Comparison of ENCODE assay signal across 1 cellular context in the genomic region with DNA sequence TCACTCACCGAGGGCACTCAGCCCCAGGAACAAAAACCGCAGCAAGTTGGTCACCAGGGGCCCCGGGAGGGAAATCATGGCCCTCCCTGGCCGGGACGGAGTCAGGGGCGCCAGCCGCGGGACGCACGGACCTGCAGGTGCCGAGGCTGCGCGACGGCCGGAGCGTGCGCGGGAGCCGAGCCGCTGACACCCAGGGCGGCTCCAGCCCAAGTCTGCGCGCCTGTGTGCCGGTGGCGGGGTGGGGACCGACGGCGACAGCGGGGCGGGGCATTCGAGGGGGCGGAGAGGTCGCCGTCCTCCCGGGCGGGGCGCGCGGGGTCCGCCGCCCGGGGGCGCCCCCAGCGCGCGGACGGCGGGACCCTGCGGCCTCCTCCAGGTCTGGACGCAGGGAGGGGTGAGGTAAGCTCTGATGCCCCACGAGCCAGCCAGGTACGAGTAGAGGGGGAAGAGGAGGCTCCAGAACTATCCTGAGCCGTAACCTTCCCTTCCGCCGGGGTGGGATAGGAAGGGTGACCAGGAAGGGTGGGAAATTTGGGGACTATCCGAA.
TF ChIP-seq lines count a peak whose summit lies in the region.

A gene with protein sequence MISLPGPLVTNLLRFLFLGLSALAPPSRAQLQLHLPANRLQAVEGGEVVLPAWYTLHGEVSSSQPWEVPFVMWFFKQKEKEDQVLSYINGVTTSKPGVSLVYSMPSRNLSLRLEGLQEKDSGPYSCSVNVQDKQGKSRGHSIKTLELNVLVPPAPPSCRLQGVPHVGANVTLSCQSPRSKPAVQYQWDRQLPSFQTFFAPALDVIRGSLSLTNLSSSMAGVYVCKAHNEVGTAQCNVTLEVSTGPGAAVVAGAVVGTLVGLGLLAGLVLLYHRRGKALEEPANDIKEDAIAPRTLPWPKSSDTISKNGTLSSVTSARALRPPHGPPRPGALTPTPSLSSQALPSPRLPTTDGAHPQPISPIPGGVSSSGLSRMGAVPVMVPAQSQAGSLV (minus strand): TSS at position 214 of the 547 bp plus-strand sequence. CDS start 136 bp downstream, at position 78.

TF ChIP-seq in K562, 482 proteins besides CTCF, POLR2A, EP300 and RAD21 (continued from another document):
- TF ChIP-seq, protein P1, sequence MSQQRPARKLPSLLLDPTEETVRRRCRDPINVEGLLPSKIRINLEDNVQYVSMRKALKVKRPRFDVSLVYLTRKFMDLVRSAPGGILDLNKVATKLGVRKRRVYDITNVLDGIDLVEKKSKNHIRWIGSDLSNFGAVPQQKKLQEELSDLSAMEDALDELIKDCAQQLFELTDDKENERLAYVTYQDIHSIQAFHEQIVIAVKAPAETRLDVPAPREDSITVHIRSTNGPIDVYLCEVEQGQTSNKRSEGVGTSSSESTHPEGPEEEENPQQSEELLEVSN (IDR thresholded peaks at IDR 0.05; ENCODE audit: borderline replicate concordance in 1 of 2, extremely low read depth in 1 of 2, insufficient read depth in 1 of 2, insufficient read length in 1 of 2, low read depth in 1 of 2, low read length in 1 of 2, poor library complexity in 1 of 2, severe bottlenecking in 1 of 2) = peak; percentile 55 to 88
- TF ChIP-seq RAD51 (IDR thresholded peaks at IDR 0.05; ENCODE audit: borderline replicate concordance, low read depth) (no peak), MAZ (CRISPR knock-in tag; conservative IDR thresholded peaks at IDR 0.05 in 1 of 2, IDR thresholded peaks at IDR 0.05 in 1 of 2) (peak in 1 of 2 experiments; percentile 61; a peak in 2 of 4 replicates), CHD2 (IDR thresholded peaks at IDR 0.05; ENCODE audit: low read depth, low read length) (no peak), SMARCA5 (IDR thresholded peaks at IDR 0.05) (no peak), FOXK1 (CRISPR knock-in tag; IDR thresholded peaks at IDR 0.05; ENCODE audit: borderline replicate concordance) (no peak), JUN (IDR thresholded peaks at IDR 0.05; ENCODE audit: borderline replicate concordance, low read depth, low read length) (no peak), JUN (CRISPR knock-in tag; IDR thresholded peaks at IDR 0.05; ENCODE audit: borderline replicate concordance) (no peak), RBM15 (IDR thresholded peaks at IDR 0.05; ENCODE audit: insufficient read depth, low read length) (no peak), LCOR (CRISPR knock-in tag; IDR thresholded peaks at IDR 0.05) (no peak), MXI1 (IDR thresholded peaks at IDR 0.05; ENCODE audit: low read depth, low read length) (no peak), TEAD1 (CRISPR knock-in tag; IDR thresholded peaks at IDR 0.05) (peak in 1 of 2 experiments; percentile 18; a peak in 1 of 4 replicates), ZNF717 (CRISPR knock-in tag; IDR thresholded peaks at IDR 0.05) (no peak), TAL1 (IDR thresholded peaks at IDR 0.05) (no peak), TRIM24 (IDR thresholded peaks at IDR 0.05) (no peak), ZNF134 (CRISPR knock-in tag; conservative IDR thresholded peaks at IDR 0.05) (no peak), YY1 (IDR thresholded peaks at IDR 0.05; ENCODE audit: borderline replicate concordance in 1 of 3, control insufficient read depth in 1 of 3, extremely low read depth in 1 of 3, insufficient read depth in 3 of 3, insufficient read length in 1 of 3, insufficient replicate concordance in 2 of 3, low read depth in 1 of 3, low read length in 2 of 3) (no peak), BRD4 (IDR thresholded peaks at IDR 0.05) (no peak), ZNF274 (IDR thresholded peaks at IDR 0.05; ENCODE audit: borderline replicate concordance, low read depth, low read length) (no peak), POLR2H (tag; IDR thresholded peaks at IDR 0.05; ENCODE audit: low read depth) (no peak), ZNF143 (CRISPR knock-in tag; IDR thresholded peaks at IDR 0.05) (no peak), SMAD2 (IDR thresholded peaks at IDR 0.05; ENCODE audit: low read depth, low read length) (no peak), HNRNPK (IDR thresholded peaks at IDR 0.05; ENCODE audit: low read depth, low read length, poor library complexity, severe bottlenecking) (no peak), ZC3H4 (CRISPR knock-in tag; IDR thresholded peaks at IDR 0.05; ENCODE audit: borderline replicate concordance) (no peak), E2F3 (CRISPR knock-in tag; IDR thresholded peaks at IDR 0.05) (no peak), STAT5A (IDR thresholded peaks at IDR 0.05; ENCODE audit: borderline replicate concordance, low read length) (no peak), NFXL1 (CRISPR knock-in tag; IDR thresholded peaks at IDR 0.05) (no peak), ZNF124 (CRISPR knock-in tag; IDR thresholded peaks at IDR 0.05) (no peak), BHLHE40 (IDR thresholded peaks at IDR 0.05; ENCODE audit: low read length) (0 out of 2 replicates have a peak, but pooled peaks have one; percentile 5), POLR2G (IDR thresholded peaks at IDR 0.05; ENCODE audit: low read depth, low read length) (peak; percentile 64), ATF1 (CRISPR knock-in tag; IDR thresholded peaks at IDR 0.05) (no peak), ATF1 (tag; IDR thresholded peaks at IDR 0.05) (no peak), ILF3 (IDR thresholded peaks at IDR 0.05; ENCODE audit: borderline replicate concordance) (no peak), ZNF551 (CRISPR knock-in tag; IDR thresholded peaks at IDR 0.05) (no peak), SP1 (CRISPR knock-in tag; IDR thresholded peaks at IDR 0.05) (no peak), GATAD2A (IDR thresholded peaks at IDR 0.05) (no peak), CBX2 (IDR thresholded peaks at IDR 0.05; ENCODE audit: insufficient read depth, low read length, poor library complexity, severe bottlenecking) (no peak), ILK (tag; IDR thresholded peaks at IDR 0.05; ENCODE audit: borderline replicate concordance, low read depth) (no peak), ZNF785 (CRISPR knock-in tag; IDR thresholded peaks at IDR 0.05) (no peak), STAT5B (CRISPR knock-in tag; IDR thresholded peaks at IDR 0.05) (no peak), COPS2 (conservative IDR thresholded peaks at IDR 0.05) (no peak), ARHGAP35 (IDR thresholded peaks at IDR 0.05; ENCODE audit: partially characterized antibody) (no peak), HCFC1 (IDR thresholded peaks at IDR 0.05; ENCODE audit: low read depth, low read length) (no peak), NELFE (IDR thresholded peaks at IDR 0.05; ENCODE audit: insufficient read depth, insufficient read length) (no peak)
- TF ChIP-seq, protein P2, sequence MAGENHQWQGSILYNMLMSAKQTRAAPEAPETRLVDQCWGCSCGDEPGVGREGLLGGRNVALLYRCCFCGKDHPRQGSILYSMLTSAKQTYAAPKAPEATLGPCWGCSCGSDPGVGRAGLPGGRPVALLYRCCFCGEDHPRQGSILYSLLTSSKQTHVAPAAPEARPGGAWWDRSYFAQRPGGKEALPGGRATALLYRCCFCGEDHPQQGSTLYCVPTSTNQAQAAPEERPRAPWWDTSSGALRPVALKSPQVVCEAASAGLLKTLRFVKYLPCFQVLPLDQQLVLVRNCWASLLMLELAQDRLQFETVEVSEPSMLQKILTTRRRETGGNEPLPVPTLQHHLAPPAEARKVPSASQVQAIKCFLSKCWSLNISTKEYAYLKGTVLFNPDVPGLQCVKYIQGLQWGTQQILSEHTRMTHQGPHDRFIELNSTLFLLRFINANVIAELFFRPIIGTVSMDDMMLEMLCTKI (IDR thresholded peaks at IDR 0.05; ENCODE audit: partially characterized antibody) = no peak
- TF ChIP-seq, protein P3, sequence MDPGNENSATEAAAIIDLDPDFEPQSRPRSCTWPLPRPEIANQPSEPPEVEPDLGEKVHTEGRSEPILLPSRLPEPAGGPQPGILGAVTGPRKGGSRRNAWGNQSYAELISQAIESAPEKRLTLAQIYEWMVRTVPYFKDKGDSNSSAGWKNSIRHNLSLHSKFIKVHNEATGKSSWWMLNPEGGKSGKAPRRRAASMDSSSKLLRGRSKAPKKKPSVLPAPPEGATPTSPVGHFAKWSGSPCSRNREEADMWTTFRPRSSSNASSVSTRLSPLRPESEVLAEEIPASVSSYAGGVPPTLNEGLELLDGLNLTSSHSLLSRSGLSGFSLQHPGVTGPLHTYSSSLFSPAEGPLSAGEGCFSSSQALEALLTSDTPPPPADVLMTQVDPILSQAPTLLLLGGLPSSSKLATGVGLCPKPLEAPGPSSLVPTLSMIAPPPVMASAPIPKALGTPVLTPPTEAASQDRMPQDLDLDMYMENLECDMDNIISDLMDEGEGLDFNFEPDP (CRISPR knock-in tag; IDR thresholded peaks at IDR 0.05) = no peak
- TF ChIP-seq, protein P4, sequence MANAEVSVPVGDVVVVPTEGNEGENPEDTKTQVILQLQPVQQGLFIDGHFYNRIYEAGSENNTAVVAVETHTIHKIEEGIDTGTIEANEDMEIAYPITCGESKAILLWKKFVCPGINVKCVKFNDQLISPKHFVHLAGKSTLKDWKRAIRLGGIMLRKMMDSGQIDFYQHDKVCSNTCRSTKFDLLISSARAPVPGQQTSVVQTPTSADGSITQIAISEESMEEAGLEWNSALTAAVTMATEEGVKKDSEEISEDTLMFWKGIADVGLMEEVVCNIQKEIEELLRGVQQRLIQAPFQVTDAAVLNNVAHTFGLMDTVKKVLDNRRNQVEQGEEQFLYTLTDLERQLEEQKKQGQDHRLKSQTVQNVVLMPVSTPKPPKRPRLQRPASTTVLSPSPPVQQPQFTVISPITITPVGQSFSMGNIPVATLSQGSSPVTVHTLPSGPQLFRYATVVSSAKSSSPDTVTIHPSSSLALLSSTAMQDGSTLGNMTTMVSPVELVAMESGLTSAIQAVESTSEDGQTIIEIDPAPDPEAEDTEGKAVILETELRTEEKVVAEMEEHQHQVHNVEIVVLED (CRISPR knock-in tag; IDR thresholded peaks at IDR 0.05) = no peak
- TF ChIP-seq, protein P5, sequence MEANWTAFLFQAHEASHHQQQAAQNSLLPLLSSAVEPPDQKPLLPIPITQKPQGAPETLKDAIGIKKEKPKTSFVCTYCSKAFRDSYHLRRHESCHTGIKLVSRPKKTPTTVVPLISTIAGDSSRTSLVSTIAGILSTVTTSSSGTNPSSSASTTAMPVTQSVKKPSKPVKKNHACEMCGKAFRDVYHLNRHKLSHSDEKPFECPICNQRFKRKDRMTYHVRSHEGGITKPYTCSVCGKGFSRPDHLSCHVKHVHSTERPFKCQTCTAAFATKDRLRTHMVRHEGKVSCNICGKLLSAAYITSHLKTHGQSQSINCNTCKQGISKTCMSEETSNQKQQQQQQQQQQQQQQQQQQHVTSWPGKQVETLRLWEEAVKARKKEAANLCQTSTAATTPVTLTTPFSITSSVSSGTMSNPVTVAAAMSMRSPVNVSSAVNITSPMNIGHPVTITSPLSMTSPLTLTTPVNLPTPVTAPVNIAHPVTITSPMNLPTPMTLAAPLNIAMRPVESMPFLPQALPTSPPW (CRISPR knock-in tag; IDR thresholded peaks at IDR 0.05) = peak; percentile 59
